ENCODE assay signal across 18 cellular contexts in the genomic region with DNA sequence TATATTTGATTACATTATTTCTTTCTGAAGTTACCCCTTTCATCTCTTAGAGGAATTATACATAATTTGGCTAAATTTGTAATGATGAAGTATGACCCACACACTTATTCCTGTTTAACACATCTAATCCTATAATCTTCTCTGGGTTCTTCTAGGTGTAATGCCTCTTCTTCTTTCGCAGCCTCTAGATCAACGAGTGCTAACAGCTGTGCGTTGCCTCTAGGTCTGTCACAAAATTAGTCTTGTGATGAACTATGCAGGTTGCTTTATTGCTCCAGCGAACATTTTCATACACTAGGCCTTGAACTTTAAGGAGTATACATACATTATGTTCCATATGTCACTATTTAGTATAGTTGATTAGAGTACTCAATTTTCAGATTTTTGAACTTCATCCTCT.
DNase-seq lines count a peak whose midpoint lies in the region; ATAC-seq and TF ChIP-seq lines count a peak whose summit lies in the region.
"Had no signal": no experiment of that assay in that cellular context is flagged by ENCODE, and none has a peak within 500 bp of the region (broad histone marks: within the 10 kb centered on the region; RNA-seq: fewer than 3 reads in every experiment).

No MANE protein-coding gene starts in this region.

- H3K36me3 ChIP-seq in WERI-Rb-1 = no peaks in the 10 kb centered on the region
- H3K36me3 ChIP-seq: BLaER1 treated with 17β-estradiol and CSF1 and Interleukin-3, amounts not matched to agents 10 nM and 100 nM had no signal

- H3K27ac ChIP-seq in WERI-Rb-1 = no peak overlapping the region
- H3K27ac ChIP-seq: 22Rv1; A549; BLaER1 treated with 17β-estradiol and CSF1 and Interleukin-3, amounts not matched to agents 10 nM and 100 nM; C4-2B had no signal

- intact Hi-C loops in sciatic nerve (cut with DNase I) = no loop called here

- DNase-seq in D341Med (ENCODE audit: low spot score) = peak; percentile 53
- peak; percentile 7 to 54 for DNase-seq in NCI-H524 (lab: John Stamatoyannopoulos, UW)
- DNase-seq in NCI-H82 (lab: John Stamatoyannopoulos, UW) = peak; percentile 61
- DNase-seq in WERI-Rb-1 = peak; percentile 65
- no peak for DNase-seq in SHP77 treated with DMSO at 0.1 percent for 48 hours (lab: John Stamatoyannopoulos, UW)
- DNase-seq in sciatic nerve (ENCODE audit: low spot score) = no peak
- DNase-seq: AML-193; Caco-2; Calu3; CD4-positive, alpha-beta T cell; CD8-positive, alpha-beta T cell; DMS79 treated with DMSO at 0.1 percent for 48 hours; GF-D8 had no signal

- no peak for ATAC-seq in sciatic nerve
- ATAC-seq in GM21515 (IDR thresholded peaks at IDR 0.05; ENCODE audit: unreplicated experiment) = no peak
- ATAC-seq: A549; CD8-positive, alpha-beta T cell had no signal

- no peaks in the 10 kb centered on the region for H3K27me3 ChIP-seq in WERI-Rb-1 (ENCODE audit: insufficient read depth, low read depth, severe bottlenecking)
- H3K27me3 ChIP-seq: BLaER1 treated with 17β-estradiol and CSF1 and Interleukin-3, amounts not matched to agents 10 nM and 100 nM had no signal

- no peak for TF ChIP-seq CTCF in WERI-Rb-1 (IDR thresholded peaks at IDR 0.05; ENCODE audit: low read depth, low read length)

- no peaks in the 10 kb centered on the region for H3K9me3 ChIP-seq in WERI-Rb-1 (ENCODE audit: severe bottlenecking)
- H3K9me3 ChIP-seq: A549; BLaER1 treated with 17β-estradiol and CSF1 and Interleukin-3, amounts not matched to agents 10 nM and 100 nM; Caco-2 had no signal

- no peak overlapping the region for H3K4me3 ChIP-seq in WERI-Rb-1 (ENCODE audit: low read depth, low read length)
- H3K4me3 ChIP-seq: A549; BLaER1 treated with 17β-estradiol and CSF1 and Interleukin-3, amounts not matched to agents 10 nM and 100 nM had no signal

Comparison
In these comparisons a context has a peak if more than half of its experiments do, and no peak if none do; other contexts are left out.
1. DNase-seq: peak in D341Med (single experiment), NCI-H524 (2 of 2), NCI-H82 (single experiment) and WERI-Rb-1 (single experiment); none in SHP77 treated with DMSO at 0.1 percent for 48 hours (single experiment) and sciatic nerve (single experiment).